Comparison of ENCODE assay signal across 19 cellular contexts in the genomic region with DNA sequence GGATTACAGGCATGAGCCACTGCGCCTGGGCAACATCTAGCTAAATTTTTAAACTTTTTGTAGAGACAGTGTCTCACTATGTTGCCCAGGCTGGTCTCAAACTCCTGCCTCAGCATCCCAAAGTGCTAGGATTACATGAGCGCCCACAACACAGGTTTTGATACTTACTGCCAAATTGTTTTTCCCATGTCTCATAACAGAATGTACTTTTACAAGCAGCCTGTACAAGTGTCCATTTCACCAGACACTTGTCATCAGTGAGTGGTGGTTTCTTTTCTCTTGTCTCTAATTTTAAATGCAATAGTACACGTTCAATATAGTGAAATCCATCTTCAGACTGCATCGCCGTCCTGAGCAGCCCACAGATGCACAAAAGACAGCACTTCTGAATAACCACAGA.
DNase-seq lines count a peak whose midpoint lies in the region; ATAC-seq and TF ChIP-seq lines count a peak whose summit lies in the region.
"Had no signal": no experiment of that assay in that cellular context is flagged by ENCODE, and none has a peak within 500 bp of the region (broad histone marks: within the 10 kb centered on the region; RNA-seq: fewer than 3 reads in every experiment).

No MANE protein-coding gene starts in this region.

- H3K9me3 ChIP-seq in heart left ventricle: no peaks in the 10 kb centered on the region
- no peaks in the 10 kb centered on the region for H3K9me3 ChIP-seq in osteoblast (ENCODE audit: low read depth, low read length)
- no peaks in the 10 kb centered on the region for H3K9me3 ChIP-seq in thyroid gland
- H3K9me3 ChIP-seq: MG63 had no signal

- no peaks in the 10 kb centered on the region for H3K9me2 ChIP-seq in GM23338 (ENCODE audit: insufficient read depth)

- no peaks in the 10 kb centered on the region; the same call in 2 of the 3 replicates for H3K4me1 Mint-ChIP-seq in GM23338
- H3K4me1 Mint-ChIP-seq in activated T-helper 17 cell treated with anti-CD3 and anti-CD28 coated beads, Interleukin-2, amount 50 U/mL, for 72 hours: peaks cover 32% of the 10 kb centered on the region

- ATAC-seq in left cardiac atrium: peak; percentile 46 to 58
- ATAC-seq in heart left ventricle: no peak
- ATAC-seq in GM23338: no peak
- no peak for ATAC-seq in activated T-helper 17 cell treated with anti-CD3 and anti-CD28 coated beads, Interleukin-2, amount 50 U/mL, for 72 hours (replicated peaks)
- ATAC-seq in GM18505 (IDR thresholded peaks at IDR 0.05; ENCODE audit: unreplicated experiment): no peak

- no peak overlapping the region for H3K27ac Mint-ChIP-seq in GM23338
- no peak overlapping the region for H3K27ac Mint-ChIP-seq in activated T-helper 17 cell treated with anti-CD3 and anti-CD28 coated beads, Interleukin-2, amount 50 U/mL, for 72 hours

- H3K27ac ChIP-seq in heart left ventricle: no peak overlapping the region
- no peak overlapping the region for H3K27ac ChIP-seq in GM23338 (ENCODE audit: low read depth)
- H3K27ac ChIP-seq in osteoblast (ENCODE audit: low read depth, low read length): no peak overlapping the region
- H3K27ac ChIP-seq in thyroid gland: no peak overlapping the region

- H3K27me3 Mint-ChIP-seq in GM23338 (ENCODE audit: insufficient read depth, low read depth, poor library complexity): peaks cover 3% of the 10 kb centered on the region
- peaks cover 15% of the 10 kb centered on the region for H3K27me3 Mint-ChIP-seq in activated T-helper 17 cell treated with anti-CD3 and anti-CD28 coated beads, Interleukin-2, amount 50 U/mL, for 72 hours

- H3K4me3 ChIP-seq in heart left ventricle (no peak overlapping the region), GM23338 (no peak overlapping the region), osteoblast (ENCODE audit: insufficient read depth, low read length) (no peak overlapping the region), thyroid gland (replicated peaks in 1 of 3) (no peak overlapping the region)

- no peaks in the 10 kb centered on the region for H4K20me1 ChIP-seq in GM23338 (replicated peaks; ENCODE audit: insufficient read depth)
- H4K20me1 ChIP-seq in osteoblast (ENCODE audit: insufficient read depth, low read length): no peaks in the 10 kb centered on the region

- TF ChIP-seq POLR2A in heart left ventricle (IDR thresholded peaks at IDR 0.05): no peak
- TF ChIP-seq POLR2A in thyroid gland (IDR thresholded peaks at IDR 0.05): no peak
- TF ChIP-seq POLR2A in GM18505 (IDR thresholded peaks at IDR 0.05; ENCODE audit: borderline replicate concordance, extremely low read depth, insufficient read depth, insufficient read length): no peak

- no peaks in the 10 kb centered on the region for H3K36me3 Mint-ChIP-seq in GM23338 (ENCODE audit: low read depth)
- no peaks in the 10 kb centered on the region for H3K36me3 Mint-ChIP-seq in activated T-helper 17 cell treated with anti-CD3 and anti-CD28 coated beads, Interleukin-2, amount 50 U/mL, for 72 hours (ENCODE audit: low read depth)

- 0 out of 2 replicates have a peak overlapping the region, but pooled peaks have one; percentile 18 for H2AFZ ChIP-seq in GM23338
- H2AFZ ChIP-seq in osteoblast (ENCODE audit: low read length): peak overlapping the region; percentile 6

- H3K4me1 ChIP-seq in heart left ventricle (peaks cover 0 to 2% (median 0%) of the 10 kb centered on the region in 12 donors), GM23338 (ENCODE audit: insufficient read depth) (no peaks in the 10 kb centered on the region), osteoblast (ENCODE audit: insufficient read depth, low read length) (no peaks in the 10 kb centered on the region), thyroid gland (no peaks in the 10 kb centered on the region)

- H3K36me3 ChIP-seq in heart left ventricle (no peaks in the 10 kb centered on the region), GM23338 (ENCODE audit: insufficient read depth) (no peaks in the 10 kb centered on the region), osteoblast (ENCODE audit: insufficient read depth, low read length) (no peaks in the 10 kb centered on the region), thyroid gland (no peaks in the 10 kb centered on the region)
- H3K36me3 ChIP-seq: MG63 had no signal

- no peaks in the 10 kb centered on the region; the same call in 2 of the 3 replicates for H3K9me3 Mint-ChIP-seq in GM23338
- no peaks in the 10 kb centered on the region for H3K9me3 Mint-ChIP-seq in activated T-helper 17 cell treated with anti-CD3 and anti-CD28 coated beads, Interleukin-2, amount 50 U/mL, for 72 hours

- H3K27me3 ChIP-seq in heart left ventricle (no peaks in the 10 kb centered on the region), GM23338 (ENCODE audit: insufficient read depth) (no peaks in the 10 kb centered on the region), osteoblast (ENCODE audit: insufficient read depth, low read length) (no peaks in the 10 kb centered on the region), thyroid gland (no peaks in the 10 kb centered on the region)
- H3K27me3 ChIP-seq: MG63 had no signal

- no peaks in the 10 kb centered on the region for H3F3A ChIP-seq in GM23338 (replicated peaks; ENCODE audit: low read depth)

- TF ChIP-seq CTCF in heart left ventricle (IDR thresholded peaks at IDR 0.05) (no peak), GM23338 (conservative IDR thresholded peaks at IDR 0.05; ENCODE audit: low read depth in 2 of 2) (no peak), osteoblast (IDR thresholded peaks at IDR 0.05; ENCODE audit: extremely low read depth, low read depth, low read length) (no peak), thyroid gland (IDR thresholded peaks at IDR 0.05) (no peak)

- no peak overlapping the region for H3K4me3 Mint-ChIP-seq in GM23338
- H3K4me3 Mint-ChIP-seq in activated T-helper 17 cell treated with anti-CD3 and anti-CD28 coated beads, Interleukin-2, amount 50 U/mL, for 72 hours: peak overlapping the region; percentile 34

- WGBS in heart left ventricle, 4 donors: 88 to 90% (median 88%) methylated on average over 5 of the region's 5 CpGs
- 89 to 91% methylated on average over 5 of the region's 5 CpGs for WGBS in thyroid gland, 2 donors

- H3K79me2 ChIP-seq in GM23338 (replicated peaks; ENCODE audit: insufficient read depth): no peaks in the 10 kb centered on the region
- H3K79me2 ChIP-seq in osteoblast (ENCODE audit: insufficient read depth, low read length): no peaks in the 10 kb centered on the region

- no peak overlapping the region for H3K4me2 ChIP-seq in GM23338
- no peak overlapping the region for H3K4me2 ChIP-seq in osteoblast (ENCODE audit: insufficient read depth, low read length)

- intact Hi-C loops in left cardiac atrium (cut with DNase I) (loop anchor here in 1 of 2 donors (10.0 kb wide), 1 partner anchor 1059 kb away; no protein-coding TSS in a partner anchor), heart left ventricle (cut with DNase I) (no loop called here), thyroid gland (cut with DNase I) (no loop called here)

- DNase-seq in left cardiac atrium: no peak
- no peak for DNase-seq in heart left ventricle
- DNase-seq in GM23338 (ENCODE audit: low spot score): no peak
- no peak for DNase-seq in osteoblast (ENCODE audit: insufficient read length, low spot score, missing footprints)
- no peak for DNase-seq in thyroid gland
- no peak for DNase-seq in NCI-H774 (lab: John Stamatoyannopoulos, UW)
- DNase-seq: AML-193, C1 segment of cervical spinal cord, COR-L47, DMS79 treated with DMSO at 0.1 percent for 48 hours, MG63, NCI-H1417, NCI-H1694 treated with DMSO at 0.1 percent for 48 hours, NCI-H2081 treated with DMSO at 0.1 percent for 48 hours, NCI-H2171 treated with DMSO at 0.1 percent for 48 hours, NCI-H524 treated with DMSO at 0.1 percent for 48 hours, OCI-M1 had no signal

TF ChIP-seq in GM23338, 12 proteins besides CTCF, POLR2A, EP300 and RAD21 (continues in another document):
- no peak for TF ChIP-seq STAT1 (IDR thresholded peaks at IDR 0.05; ENCODE audit: unreplicated experiment)
- no peak for TF ChIP-seq ZNF331 (CRISPR knock-in tag; IDR thresholded peaks at IDR 0.05; ENCODE audit: low read depth)
- TF ChIP-seq EZH2 (IDR thresholded peaks at IDR 0.05; ENCODE audit: low read depth, unreplicated experiment): no peak

Comparison
In these comparisons a context has a peak if more than half of its experiments do, and no peak if none do; other contexts are left out.
1. ATAC-seq: peak in left cardiac atrium (2 of 2); none in heart left ventricle (0 of 4), GM23338 (single experiment), activated T-helper 17 cell treated with anti-CD3 and anti-CD28 coated beads, Interleukin-2, amount 50 U/mL, for 72 hours (single experiment) and GM18505 (single experiment).